In the genomic region with DNA sequence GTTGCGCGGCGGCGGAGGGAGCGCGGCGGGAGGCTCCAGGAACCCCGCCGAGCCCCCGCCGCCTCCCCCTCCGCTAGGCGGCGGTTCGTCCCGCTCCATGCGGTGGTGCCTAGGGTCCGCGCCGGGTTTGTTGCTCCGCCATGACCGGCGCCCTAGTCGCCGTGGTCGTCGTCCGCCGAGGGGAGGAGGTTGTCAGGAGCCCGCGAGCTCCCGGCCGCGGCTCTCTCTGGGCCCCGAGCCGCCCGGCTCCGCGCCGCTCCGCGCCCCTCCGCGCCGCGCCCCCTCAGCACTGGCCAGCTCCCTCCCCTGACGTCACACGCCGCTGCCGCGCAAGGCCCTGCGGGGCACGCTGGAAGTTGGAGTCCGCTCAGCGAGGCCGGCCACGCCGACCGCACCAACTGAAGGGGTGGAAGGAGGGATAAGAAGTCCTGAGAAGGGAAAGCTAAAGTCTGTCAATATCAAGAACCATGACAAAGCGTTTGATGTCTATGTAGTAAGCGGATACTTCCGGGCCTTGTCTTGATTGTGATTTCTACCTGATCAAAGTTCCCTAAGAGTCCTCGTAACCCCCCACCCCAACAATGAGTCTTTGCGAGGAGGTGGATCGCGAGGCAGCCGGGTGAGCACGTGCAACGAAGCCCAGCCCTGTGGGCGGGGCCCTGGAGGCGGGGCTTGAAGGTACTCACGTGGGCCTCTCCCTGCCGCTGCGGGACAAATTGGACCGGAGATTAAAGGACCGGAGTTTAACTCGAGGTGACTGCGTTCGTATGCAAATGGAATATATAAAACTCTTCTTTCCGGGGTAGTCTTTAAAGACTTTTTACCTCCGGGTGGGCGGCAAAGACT, we compare ENCODE assay signal across 8 cellular contexts. TPM values are rescaled to one million over a fixed set of nuclear protein-coding genes. Genes with fewer than 3 reads are reported as not detected.
A peak's percentile ranks its signal among the peaks of the same experiment; 100 is the strongest.
DNase-seq lines count a peak whose midpoint lies in the region; ATAC-seq and TF ChIP-seq lines count a peak whose summit lies in the region.

A gene (minus strand): TSS at position 291 of the 846 bp plus-strand sequence.

- H3K36me3 ChIP-seq in ovary = no peaks in the 10 kb centered on the region
- no peaks in the 10 kb centered on the region for H3K36me3 ChIP-seq in thyroid gland

- TF ChIP-seq EP300 in ovary (IDR thresholded peaks at IDR 0.05) = no peak

- DNase-seq in GM12864 (ENCODE audit: low read depth) (peak; percentile 86), NCI-H1048 (lab: John Stamatoyannopoulos, UW) (peak; percentile 89), head of caudate nucleus (peak; percentile 92 to 98 (median 96)), ovary (peak; percentile 94 to 98 (median 96)), thyroid gland (peak; percentile 98 to 99)

- H3K36me3 Mint-ChIP-seq in activated naive CD8-positive, alpha-beta T cell = no peaks in the 10 kb centered on the region

- ATAC-seq in HG02588 (IDR thresholded peaks at IDR 0.05; ENCODE audit: unreplicated experiment) (peak; percentile 87), SK-N-SH treated with all-trans-retinoic acid at 6 μM for 48 hours (peak; percentile 85)

- H3K27me3 Mint-ChIP-seq in activated naive CD8-positive, alpha-beta T cell = peaks cover 56% of the 10 kb centered on the region

- intact Hi-C loops in head of caudate nucleus (cut with DNase I) (loop anchor here (5.0 kb wide), 1 partner anchor 601 kb away; no protein-coding TSS in a partner anchor), ovary (cut with DNase I) (loop anchor here in 2 of 4 donors (5.0 to 10.0 kb wide), 3 partner anchors 371 to 606 kb away; a partner anchor contains a TSS), thyroid gland (cut with DNase I) (loop anchor here (10.0 kb wide), 1 partner anchor 474 kb away; a partner anchor contains a TSS)

- TF ChIP-seq CTCF in GM12864 (IDR thresholded peaks at IDR 0.05; ENCODE audit: low read depth, low read length, missing control alignments) (peak; percentile 33), ovary (IDR thresholded peaks at IDR 0.05) (peak in 1 of 3 donors; percentile 27), thyroid gland (IDR thresholded peaks at IDR 0.05) (peak in 3 of 6 experiments; percentile 26 to 38 (median 33))

- H3K4me1 ChIP-seq in ovary (ENCODE audit: insufficient read depth) (no peaks in the 10 kb centered on the region), thyroid gland (peaks cover 18 to 27% of the 10 kb centered on the region in 2 donors)

- H3K27me3 ChIP-seq in ovary = no peaks in the 10 kb centered on the region
- H3K27me3 ChIP-seq in thyroid gland = no peaks in the 10 kb centered on the region

- H3K9me3 Mint-ChIP-seq in activated naive CD8-positive, alpha-beta T cell (ENCODE audit: low read depth) = no peaks in the 10 kb centered on the region

- WGBS in ovary, 3 donors = 0 to 1% (median 1%) methylated on average over 32 to 82 of the region's 82 CpGs
- 0% methylated on average over 11 to 45 of the region's 82 CpGs for WGBS in thyroid gland, 2 donors

- H3K27ac Mint-ChIP-seq in activated naive CD8-positive, alpha-beta T cell = peak within 1 kb of the TSS; percentile 89

- no peak within 1 kb of the TSS for H3K27ac ChIP-seq in ovary
- H3K27ac ChIP-seq in thyroid gland = peak within 1 kb of the TSS; percentile 73 to 91 (median 86)

- peaks cover 38% of the 10 kb centered on the region for H3K4me1 Mint-ChIP-seq in activated naive CD8-positive, alpha-beta T cell (ENCODE audit: low read depth)

- H3K4me3 ChIP-seq in GM12864 (ENCODE audit: low read depth, low read length) (peak within 1 kb of the TSS; percentile 95), ovary (peak within 1 kb of the TSS; percentile 89), thyroid gland (replicated peaks in 1 of 3) (peak within 1 kb of the TSS; percentile 46 to 72 (median 67))

- peak; percentile 17 for TF ChIP-seq POLR2A in ovary (IDR thresholded peaks at IDR 0.05)
- TF ChIP-seq POLR2A in thyroid gland (IDR thresholded peaks at IDR 0.05) = peak; percentile 61 to 98

- H3K4me3 Mint-ChIP-seq in activated naive CD8-positive, alpha-beta T cell = peak within 1 kb of the TSS; percentile 92

- H3K9me3 ChIP-seq in ovary (no peaks in the 10 kb centered on the region), thyroid gland (no peaks in the 10 kb centered on the region)

TF ChIP-seq in SK-N-SH treated with all-trans-retinoic acid at 6 μM for 48 hours, 23 proteins besides CTCF, POLR2A, EP300 and RAD21:
- no peak for TF ChIP-seq CSDC2 (CRISPR knock-in tag; IDR thresholded peaks at IDR 0.05)
- no peak for TF ChIP-seq TCF4 (CRISPR knock-in tag; IDR thresholded peaks at IDR 0.05; ENCODE audit: borderline replicate concordance)
- TF ChIP-seq PPARA (CRISPR knock-in tag; IDR thresholded peaks at IDR 0.05; ENCODE audit: borderline replicate concordance) = no peak
- TF ChIP-seq, protein P1, sequence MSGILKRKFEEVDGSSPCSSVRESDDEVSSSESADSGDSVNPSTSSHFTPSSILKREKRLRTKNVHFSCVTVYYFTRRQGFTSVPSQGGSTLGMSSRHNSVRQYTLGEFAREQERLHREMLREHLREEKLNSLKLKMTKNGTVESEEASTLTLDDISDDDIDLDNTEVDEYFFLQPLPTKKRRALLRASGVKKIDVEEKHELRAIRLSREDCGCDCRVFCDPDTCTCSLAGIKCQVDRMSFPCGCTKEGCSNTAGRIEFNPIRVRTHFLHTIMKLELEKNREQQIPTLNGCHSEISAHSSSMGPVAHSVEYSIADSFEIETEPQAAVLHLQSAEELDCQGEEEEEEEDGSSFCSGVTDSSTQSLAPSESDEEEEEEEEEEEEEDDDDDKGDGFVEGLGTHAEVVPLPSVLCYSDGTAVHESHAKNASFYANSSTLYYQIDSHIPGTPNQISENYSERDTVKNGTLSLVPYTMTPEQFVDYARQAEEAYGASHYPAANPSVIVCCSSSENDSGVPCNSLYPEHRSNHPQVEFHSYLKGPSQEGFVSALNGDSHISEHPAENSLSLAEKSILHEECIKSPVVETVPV (CRISPR knock-in tag; IDR thresholded peaks at IDR 0.05) = peak; percentile 79; the same call in 1 of the 2 replicates
- peak; percentile 98 for TF ChIP-seq ARNTL (CRISPR knock-in tag; IDR thresholded peaks at IDR 0.05; ENCODE audit: borderline replicate concordance, low read depth)
- TF ChIP-seq, protein P2, sequence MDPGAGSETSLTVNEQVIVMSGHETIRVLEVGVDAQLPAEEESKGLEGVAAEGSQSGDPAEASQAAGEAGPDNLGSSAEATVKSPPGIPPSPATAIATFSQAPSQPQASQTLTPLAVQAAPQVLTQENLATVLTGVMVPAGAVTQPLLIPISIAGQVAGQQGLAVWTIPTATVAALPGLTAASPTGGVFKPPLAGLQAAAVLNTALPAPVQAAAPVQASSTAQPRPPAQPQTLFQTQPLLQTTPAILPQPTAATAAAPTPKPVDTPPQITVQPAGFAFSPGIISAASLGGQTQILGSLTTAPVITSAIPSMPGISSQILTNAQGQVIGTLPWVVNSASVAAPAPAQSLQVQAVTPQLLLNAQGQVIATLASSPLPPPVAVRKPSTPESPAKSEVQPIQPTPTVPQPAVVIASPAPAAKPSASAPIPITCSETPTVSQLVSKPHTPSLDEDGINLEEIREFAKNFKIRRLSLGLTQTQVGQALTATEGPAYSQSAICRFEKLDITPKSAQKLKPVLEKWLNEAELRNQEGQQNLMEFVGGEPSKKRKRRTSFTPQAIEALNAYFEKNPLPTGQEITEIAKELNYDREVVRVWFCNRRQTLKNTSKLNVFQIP (CRISPR knock-in tag; IDR thresholded peaks at IDR 0.05; ENCODE audit: borderline replicate concordance, low read depth) = no peak
- TF ChIP-seq, protein P3, sequence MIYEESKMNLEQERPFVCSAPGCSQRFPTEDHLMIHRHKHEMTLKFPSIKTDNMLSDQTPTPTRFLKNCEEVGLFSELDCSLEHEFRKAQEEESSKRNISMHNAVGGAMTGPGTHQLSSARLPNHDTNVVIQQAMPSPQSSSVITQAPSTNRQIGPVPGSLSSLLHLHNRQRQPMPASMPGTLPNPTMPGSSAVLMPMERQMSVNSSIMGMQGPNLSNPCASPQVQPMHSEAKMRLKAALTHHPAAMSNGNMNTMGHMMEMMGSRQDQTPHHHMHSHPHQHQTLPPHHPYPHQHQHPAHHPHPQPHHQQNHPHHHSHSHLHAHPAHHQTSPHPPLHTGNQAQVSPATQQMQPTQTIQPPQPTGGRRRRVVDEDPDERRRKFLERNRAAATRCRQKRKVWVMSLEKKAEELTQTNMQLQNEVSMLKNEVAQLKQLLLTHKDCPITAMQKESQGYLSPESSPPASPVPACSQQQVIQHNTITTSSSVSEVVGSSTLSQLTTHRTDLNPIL (CRISPR knock-in tag; IDR thresholded peaks at IDR 0.05; ENCODE audit: low read depth) = no peak
- no peak for TF ChIP-seq TOX (CRISPR knock-in tag; IDR thresholded peaks at IDR 0.05; ENCODE audit: borderline replicate concordance)

RNA-seq across cellular contexts. Expression of the gene that starts here (rescaled TPM):
- total RNA-seq in ovary = 1 to 10 TPM in 3 of 7 donors, under 1 TPM in 4; 0.57 to 1.7 (median 1.00) TPM
- 1 to 10 TPM in 1 of 2 donors, under 1 TPM in 1; 0.29 to 1.5 TPM for polyA plus RNA-seq in ovary
- total RNA-seq in thyroid gland = 10 to 100 TPM; 15.3 to 25.0 (median 19.3) TPM

Comparison
In these comparisons a context has a peak if more than half of its experiments do, and no peak if none do; other contexts are left out.
1. RNA of the gene that starts here (total RNA-seq): 15.3 to 25.0 TPM in thyroid gland; 0.57 to 1.7 TPM in ovary; every median in the first group is over 4 times any median in the second.
2. H3K27ac ChIP-seq: peak in thyroid gland (3 of 3); none in ovary (0 of 2).
3. Peak in every context shown above with its lines, with median percentiles within 50 percentile points of each other: DNase-seq and H3K4me3 ChIP-seq.